In the genomic region with DNA sequence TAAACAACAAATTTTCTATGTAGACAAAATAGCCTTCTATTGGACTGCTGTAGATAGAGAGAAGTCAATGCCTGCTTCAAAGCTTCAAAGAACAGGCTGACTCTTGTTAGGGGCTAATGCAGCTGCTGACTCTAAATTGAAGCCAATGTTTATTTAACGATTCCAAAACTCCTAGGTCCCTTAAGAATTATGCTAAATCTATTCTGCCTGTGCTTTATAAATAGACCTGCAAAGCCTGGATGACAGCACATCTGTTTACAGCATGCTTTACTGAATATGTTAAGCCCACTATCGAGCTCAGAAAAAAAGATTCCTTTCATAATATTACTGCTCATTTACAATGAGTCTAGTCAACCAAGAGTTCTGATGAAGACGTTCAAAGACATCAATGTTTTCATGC, we compare ENCODE assay signal across 15 cellular contexts.
"Had no signal": no experiment of that assay in that cellular context is flagged by ENCODE, and none has a peak within 500 bp of the region (broad histone marks: within the 10 kb centered on the region; RNA-seq: fewer than 3 reads in every experiment).

No MANE protein-coding gene starts in this region.

- DNase-seq: effector memory CD4-positive, alpha-beta T cell; kidney; left colon; left ventricle myocardium superior; mesendoderm; naive thymus-derived CD4-positive, alpha-beta T cell; nephron progenitor cell; posterior cingulate gyrus; sigmoid colon; stimulated activated naive CD4-positive, alpha-beta T cell; stomach; uterus had no signal

- ATAC-seq: esophagus mucosa; gastroesophageal sphincter; left colon; left ventricle myocardium superior; naive thymus-derived CD4-positive, alpha-beta T cell had no signal

- FAIRE-seq: endometrium, kidney had no signal
